1 cellular context compared by ENCODE assay signal in the genomic region with DNA sequence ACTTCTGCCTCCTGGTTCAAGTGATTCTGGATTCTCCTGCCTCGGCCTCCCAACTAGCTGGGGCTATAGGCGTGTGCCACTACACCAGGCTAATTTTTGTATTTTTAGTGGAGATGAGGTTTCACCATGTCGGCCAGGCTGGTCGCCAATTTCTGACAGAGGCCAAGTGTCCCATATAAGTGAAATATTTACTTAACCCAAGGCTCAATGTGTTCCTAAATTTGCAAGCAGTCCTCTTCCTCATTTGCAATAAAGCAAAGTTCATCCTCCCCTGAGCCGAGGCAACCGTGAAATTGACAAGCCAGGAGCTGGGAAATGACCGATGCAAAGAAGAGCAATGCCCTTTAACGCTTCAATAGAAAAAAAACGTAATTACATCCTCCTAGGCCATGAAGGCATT.
TF ChIP-seq lines count a peak whose summit lies in the region.

No MANE protein-coding gene starts in this region.

TF ChIP-seq in IMR-90, 13 proteins besides CTCF, POLR2A, EP300 and RAD21 (continued from another document):
- TF ChIP-seq, protein P1, sequence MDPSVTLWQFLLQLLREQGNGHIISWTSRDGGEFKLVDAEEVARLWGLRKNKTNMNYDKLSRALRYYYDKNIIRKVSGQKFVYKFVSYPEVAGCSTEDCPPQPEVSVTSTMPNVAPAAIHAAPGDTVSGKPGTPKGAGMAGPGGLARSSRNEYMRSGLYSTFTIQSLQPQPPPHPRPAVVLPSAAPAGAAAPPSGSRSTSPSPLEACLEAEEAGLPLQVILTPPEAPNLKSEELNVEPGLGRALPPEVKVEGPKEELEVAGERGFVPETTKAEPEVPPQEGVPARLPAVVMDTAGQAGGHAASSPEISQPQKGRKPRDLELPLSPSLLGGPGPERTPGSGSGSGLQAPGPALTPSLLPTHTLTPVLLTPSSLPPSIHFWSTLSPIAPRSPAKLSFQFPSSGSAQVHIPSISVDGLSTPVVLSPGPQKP (IDR thresholded peaks at IDR 0.05; ENCODE audit: borderline replicate concordance, low read depth, low read length) = no peak
- TF ChIP-seq RFX5 (IDR thresholded peaks at IDR 0.05; ENCODE audit: low read depth, low read length) = no peak
- TF ChIP-seq MXI1 (IDR thresholded peaks at IDR 0.05; ENCODE audit: borderline replicate concordance, low read depth, low read length) = no peak
- TF ChIP-seq MAFK (IDR thresholded peaks at IDR 0.05; ENCODE audit: low read depth, low read length) = no peak
- no peak for TF ChIP-seq CHD1 (IDR thresholded peaks at IDR 0.05; ENCODE audit: low read depth, low read length)
- TF ChIP-seq CEBPB (IDR thresholded peaks at IDR 0.05; ENCODE audit: low read depth, low read length) = no peak
- TF ChIP-seq RCOR1 (IDR thresholded peaks at IDR 0.05; ENCODE audit: insufficient replicate concordance, low read length) = no peak
- no peak for TF ChIP-seq BHLHE40 (IDR thresholded peaks at IDR 0.05; ENCODE audit: low read depth, low read length)
- no peak for TF ChIP-seq SMC3 (IDR thresholded peaks at IDR 0.05; ENCODE audit: low read depth, low read length)
